In the genomic region with DNA sequence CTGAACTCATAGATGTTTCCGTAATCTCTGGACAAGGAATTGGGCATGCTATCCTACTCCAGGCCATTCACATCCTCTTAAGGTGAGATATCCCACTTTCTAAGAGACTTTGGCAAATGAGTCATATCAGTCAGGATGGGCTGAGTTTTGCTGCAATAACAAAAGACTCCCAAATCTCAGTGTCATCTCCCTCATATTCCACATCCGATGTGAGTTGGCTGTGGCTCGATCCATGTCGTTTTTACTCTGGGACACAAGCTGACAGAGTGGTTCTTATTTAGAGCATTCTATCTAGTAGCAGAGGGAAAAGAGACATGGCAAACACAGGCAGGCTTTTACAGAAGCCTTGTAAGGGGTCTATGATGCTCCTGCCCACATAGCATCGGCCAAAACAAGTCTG, we compare ENCODE assay signal across 4 cellular contexts. TPM values are rescaled to one million over a fixed set of nuclear protein-coding genes. Genes with fewer than 3 reads are reported as not detected.
"Had no signal": no experiment of that assay in that cellular context is flagged by ENCODE, and none has a peak within 500 bp of the region (broad histone marks: within the 10 kb centered on the region; RNA-seq: fewer than 3 reads in every experiment).

No MANE protein-coding gene starts in this region.

RNA-seq across cellular contexts. Expression of gene GPAT2, which starts 28.5 kb away (rescaled TPM):
- total RNA-seq: hepatocyte, mesothelial cell of epicardium, myocyte had no signal
- polyA plus RNA-seq: mammary epithelial cell had no signal
